Comparison of ENCODE assay signal across 8 cellular contexts in the genomic region with DNA sequence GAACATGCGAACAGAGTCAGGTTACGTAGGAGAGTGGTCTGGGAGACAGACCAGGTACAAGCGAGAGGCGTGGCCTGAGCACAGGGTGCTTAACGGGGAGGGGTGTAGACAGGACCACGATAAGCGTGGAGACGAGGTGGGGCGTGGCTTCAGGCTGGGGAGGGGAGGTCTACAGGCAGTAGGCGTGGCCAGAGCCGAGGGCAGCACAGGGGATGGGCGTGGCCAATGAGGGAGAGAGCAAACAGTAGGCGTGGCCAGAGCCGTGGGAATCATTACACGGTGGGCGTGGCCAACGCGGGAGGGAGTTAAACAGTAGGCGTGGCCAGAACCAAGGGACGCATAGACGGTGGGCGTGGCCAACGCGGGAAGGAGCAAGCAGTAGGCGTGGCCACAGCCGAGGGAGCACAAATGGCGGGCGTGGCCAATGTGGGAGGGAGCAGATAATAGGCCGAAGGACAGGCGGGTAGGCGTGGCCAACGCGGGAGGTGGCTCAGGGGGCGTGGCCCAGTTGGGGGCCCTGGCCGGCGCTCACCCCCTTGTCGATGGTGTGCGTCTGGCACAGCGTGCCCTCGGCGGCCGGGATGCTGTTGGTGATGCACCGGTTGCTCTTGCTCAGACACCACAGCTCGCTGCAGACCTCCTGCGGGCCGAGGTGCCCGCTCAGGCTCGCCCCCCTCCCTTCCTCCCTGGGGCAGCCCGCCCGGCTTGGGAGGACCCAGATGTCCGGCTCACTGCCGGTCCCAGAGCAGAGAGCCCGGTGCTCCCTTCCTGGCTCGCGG. TPM values are rescaled to one million over a fixed set of nuclear protein-coding genes. Genes with fewer than 3 reads are reported as not detected.
A peak's percentile ranks its signal among the peaks of the same experiment; 100 is the strongest.
DNase-seq lines count a peak whose midpoint lies in the region; ATAC-seq and TF ChIP-seq lines count a peak whose summit lies in the region.

No MANE protein-coding gene starts in this region.

- CTCF ChIA-PET in activated CD4-positive, alpha-beta T cell treated with anti-CD3 and anti-CD28 coated beads for 36 hours (lab: Charles Lee) = interaction anchor here (0.7 to 3.2 kb wide), 3 partner anchors 13 to 179 kb away, joined by 3 to 41 read pairs (median 3); a partner anchor contains a TSS

- H3K9me3 Mint-ChIP-seq in activated CD4-positive, alpha-beta T cell treated with anti-CD3 and anti-CD28 coated beads for 36 hours (ENCODE audit: low read depth) = peaks cover 5% of the 10 kb centered on the region

- H3K27me3 Mint-ChIP-seq in activated CD4-positive, alpha-beta T cell treated with anti-CD3 and anti-CD28 coated beads for 36 hours = no peaks in the 10 kb centered on the region

- ATAC-seq in activated CD4-positive, alpha-beta T cell treated with anti-CD3 and anti-CD28 coated beads for 36 hours = peak; percentile 94
- no peak for ATAC-seq in HG02623 (IDR thresholded peaks at IDR 0.05; ENCODE audit: unreplicated experiment)

- POLR2A ChIA-PET in activated CD4-positive, alpha-beta T cell treated with anti-CD3 and anti-CD28 coated beads for 36 hours (lab: Charles Lee) = interaction anchor here (1.1 kb wide), 1 partner anchor 79 kb away, joined by 3 read pairs; a partner anchor contains a TSS

- peak overlapping the region; percentile 47 for H3K4me3 ChIP-seq in choroid plexus epithelial cell (ENCODE audit: low read depth, low read length)
- peak overlapping the region; percentile 21 for H3K4me3 ChIP-seq in kidney epithelial cell (ENCODE audit: low read depth, low read length)

- no peaks in the 10 kb centered on the region for H3K36me3 ChIP-seq in kidney epithelial cell (ENCODE audit: control insufficient read depth, insufficient read depth, low read length)

- no peak for TF ChIP-seq CTCF in choroid plexus epithelial cell (conservative IDR thresholded peaks at IDR 0.05; ENCODE audit: low read depth, low read length)
- TF ChIP-seq CTCF in kidney epithelial cell (IDR thresholded peaks at IDR 0.05; ENCODE audit: insufficient read depth, low read length, poor library complexity, severe bottlenecking) = no peak

- H3K4me1 Mint-ChIP-seq in activated CD4-positive, alpha-beta T cell treated with anti-CD3 and anti-CD28 coated beads for 36 hours = peaks cover 15% of the 10 kb centered on the region

- peak; percentile 64 for DNase-seq in NCI-H82 (lab: John Stamatoyannopoulos, UW)
- no peak for DNase-seq in NCI-H82 treated with DMSO at 0.1 percent for 48 hours (lab: John Stamatoyannopoulos, UW; ENCODE audit: unreplicated experiment)
- peak; percentile 99 for DNase-seq in activated CD4-positive, alpha-beta T cell treated with anti-CD3 and anti-CD28 coated beads for 36 hours
- peak; percentile 99 for DNase-seq in choroid plexus epithelial cell (ENCODE audit: low read depth)
- peak; percentile 44 for DNase-seq in kidney epithelial cell (ENCODE audit: low read depth)
- peak; percentile 92 for DNase-seq in stimulated activated CD4-positive, alpha-beta T cell treated with anti-CD3 and anti-CD28 coated beads, Interleukin-12 subunit alpha, Interleukin-12 subunit beta, amount 100 ng/mL, for 24 hours (ENCODE audit: low read depth in 2 of 2)
- DNase-seq in NCI-H2081 treated with DMSO at 0.1 percent for 48 hours (lab: John Stamatoyannopoulos, UW) = no peak

- peak overlapping the region; percentile 70 for H3K4me3 Mint-ChIP-seq in activated CD4-positive, alpha-beta T cell treated with anti-CD3 and anti-CD28 coated beads for 36 hours

- no peak overlapping the region for H3K27ac Mint-ChIP-seq in activated CD4-positive, alpha-beta T cell treated with anti-CD3 and anti-CD28 coated beads for 36 hours

- peaks cover 29% of the 10 kb centered on the region for H3K27me3 ChIP-seq in kidney epithelial cell (ENCODE audit: control insufficient read depth, insufficient read depth, low read length)

- intact Hi-C loops in activated CD4-positive, alpha-beta T cell treated with anti-CD3 and anti-CD28 coated beads for 36 hours (cut with DNase I, micrococcal nuclease) = loop anchor here (1.0 to 5.0 kb wide), 10 partner anchors 18 to 1227 kb away; a partner anchor contains a TSS

- peaks cover 2% of the 10 kb centered on the region for H3K36me3 Mint-ChIP-seq in activated CD4-positive, alpha-beta T cell treated with anti-CD3 and anti-CD28 coated beads for 36 hours (ENCODE audit: low read depth)

RNA-seq across cellular contexts. Expression of a gene that starts 15.2 kb away (rescaled TPM):
- 10 to 100 TPM; 13.7 to 18.3 TPM for total RNA-seq in activated CD4-positive, alpha-beta T cell treated with anti-CD3 and anti-CD28 coated beads for 36 hours
- total RNA-seq in kidney epithelial cell = 0.08 and 0.21 TPM in 2 replicates

RNA-seq across cellular contexts. Expression of a gene that starts 18.1 kb away (rescaled TPM):
- 1 to 10 TPM; 4.5 to 5.0 TPM for total RNA-seq in activated CD4-positive, alpha-beta T cell treated with anti-CD3 and anti-CD28 coated beads for 36 hours
- 5.0 and 10.1 TPM in 2 replicates for total RNA-seq in kidney epithelial cell

RNA-seq across cellular contexts. Expression of a gene that starts 38.0 kb away (rescaled TPM):
- total RNA-seq in activated CD4-positive, alpha-beta T cell treated with anti-CD3 and anti-CD28 coated beads for 36 hours = not detected
- total RNA-seq in kidney epithelial cell = not detected in 2 replicates

Comparison
In these comparisons a context has a peak if more than half of its experiments do, and no peak if none do; other contexts are left out.
1. DNase-seq: peak in NCI-H82 (single experiment), activated CD4-positive, alpha-beta T cell treated with anti-CD3 and anti-CD28 coated beads for 36 hours (single experiment), choroid plexus epithelial cell (single experiment), kidney epithelial cell (single experiment) and stimulated activated CD4-positive, alpha-beta T cell treated with anti-CD3 and anti-CD28 coated beads, Interleukin-12 subunit alpha, Interleukin-12 subunit beta, amount 100 ng/mL, for 24 hours (2 of 2); none in NCI-H82 treated with DMSO at 0.1 percent for 48 hours (single experiment) and NCI-H2081 treated with DMSO at 0.1 percent for 48 hours (single experiment).
2. RNA of a gene that starts 15.2 kb away (total RNA-seq): 13.7 to 18.3 TPM in activated CD4-positive, alpha-beta T cell treated with anti-CD3 and anti-CD28 coated beads for 36 hours; 0.08 to 0.21 TPM in kidney epithelial cell; every median in the first group is over 10 times any median in the second.